ENCODE assay signal across 15 cellular contexts in genomic region chr7:127708201-127708600, GRCh38.
"Had no signal": no experiment of that assay in that cellular context is flagged by ENCODE, and none has a peak within 500 bp of the region (broad histone marks: within the 10 kb centered on the region; RNA-seq: fewer than 3 reads in every experiment).

No MANE protein-coding gene starts in this region.

- H3K27ac Mint-ChIP-seq: activated CD8-positive, alpha-beta T cell treated with anti-CD3 and anti-CD28 coated beads, Interleukin-2, amount 10 ng/mL, durations not matched to agents 7 days and 5 days; activated naive CD4-positive, alpha-beta T cell treated with anti-CD3 and anti-CD28 coated beads for 36 hours; activated naive CD8-positive, alpha-beta T cell treated with anti-CD3 and anti-CD28 coated beads, Interleukin-2, amount 10 ng/mL, durations not matched to agents 7 days and 5 days; endodermal cell; immature natural killer cell; mesothelial cell of epicardium; neural progenitor cell had no signal

- H2AFZ ChIP-seq: neural progenitor cell had no signal

- H3K4me1 Mint-ChIP-seq: activated naive CD8-positive, alpha-beta T cell treated with anti-CD3 and anti-CD28 coated beads, Interleukin-2, amount 10 ng/mL, durations not matched to agents 7 days and 5 days; mesothelial cell of epicardium; neural progenitor cell had no signal

- H3K4me3 ChIP-seq: neural progenitor cell, prostate gland, stomach, suprapubic skin, tibial nerve had no signal

- H3K27me3 Mint-ChIP-seq: activated naive CD8-positive, alpha-beta T cell treated with anti-CD3 and anti-CD28 coated beads, Interleukin-2, amount 10 ng/mL, durations not matched to agents 7 days and 5 days; naive thymus-derived CD8-positive, alpha-beta T cell had no signal

- H3K9me3 ChIP-seq: prostate gland, suprapubic skin had no signal

- DNase-seq: cortex of kidney had no signal

- H3K4me1 ChIP-seq: prostate gland had no signal

- H3K4me3 Mint-ChIP-seq: activated CD8-positive, alpha-beta T cell treated with anti-CD3 and anti-CD28 coated beads, Interleukin-2, amount 10 ng/mL, durations not matched to agents 7 days and 5 days; activated naive CD4-positive, alpha-beta T cell treated with anti-CD3 and anti-CD28 coated beads for 36 hours; activated naive CD8-positive, alpha-beta T cell treated with anti-CD3 and anti-CD28 coated beads, Interleukin-2, amount 10 ng/mL, durations not matched to agents 7 days and 5 days; endodermal cell; immature natural killer cell; mesothelial cell of epicardium; naive thymus-derived CD8-positive, alpha-beta T cell; neural progenitor cell had no signal

- H3K27me3 ChIP-seq: neural progenitor cell, stomach, suprapubic skin, tibial nerve had no signal

- H3K4me2 ChIP-seq: neural progenitor cell had no signal

- H3K27ac ChIP-seq: epithelial cell of prostate, neural progenitor cell, prostate gland, stomach, suprapubic skin, tibial nerve, WERI-Rb-1 had no signal

- H3K9ac ChIP-seq: neural progenitor cell had no signal
